ENCODE assay signal across 15 cellular contexts in genomic region chr3:11457126-11457525, GRCh38.
"Had no signal": no experiment of that assay in that cellular context is flagged by ENCODE, and none has a peak within 500 bp of the region (broad histone marks: within the 10 kb centered on the region; RNA-seq: fewer than 3 reads in every experiment).

No MANE protein-coding gene starts in this region.

- H3K4me1 Mint-ChIP-seq: activated CD4-positive, alpha-beta T cell treated with anti-CD3 and anti-CD28 coated beads, Interleukin-2, amount 10 ng/mL, durations not matched to agents 7 days and 5 days had no signal

- H3K27me3 Mint-ChIP-seq: activated CD4-positive, alpha-beta T cell treated with anti-CD3 and anti-CD28 coated beads, Interleukin-2, amount 10 ng/mL, durations not matched to agents 7 days and 5 days; activated T-helper 17 cell treated with anti-CD3 and anti-CD28 coated beads, Interleukin-2, amount 50 U/mL, for 72 hours had no signal

- DNase-seq: activated CD4-positive, alpha-beta T cell treated with anti-CD3 and anti-CD28 coated beads, Interleukin-2, amount 10 ng/mL, durations not matched to agents 7 days and 5 days; activated CD4-positive, CD25-positive, alpha-beta regulatory T cell; activated CD8-positive, alpha-beta memory T cell treated with anti-CD3 and anti-CD28 coated beads for 24 hours; activated naive CD4-positive, alpha-beta T cell treated with anti-CD3 and anti-CD28 coated beads, Interleukin-2, amount 50 U/mL, for 16 hours; body of pancreas; endodermal cell; erythroblast; hypothalamus; stomach; thyroid gland; uterus had no signal

- H3K4me1 ChIP-seq: body of pancreas, thyroid gland, uterus had no signal

- H3K9me3 Mint-ChIP-seq: activated CD4-positive, alpha-beta T cell treated with anti-CD3 and anti-CD28 coated beads, Interleukin-2, amount 10 ng/mL, durations not matched to agents 7 days and 5 days; activated T-helper 17 cell treated with anti-CD3 and anti-CD28 coated beads, Interleukin-2, amount 50 U/mL, for 72 hours; endodermal cell; T-helper 1 cell treated with Interleukin-12 subunit alpha and Interleukin-12 subunit beta and Interleukin-4 antibody, amounts not matched to agents 30 μg/mL and 1 μg/mL, for 36 hours had no signal

- H3K27me3 ChIP-seq: adrenal gland, body of pancreas, stomach, thyroid gland, uterus had no signal

- H3K9me3 ChIP-seq: adrenal gland, body of pancreas, stomach, thyroid gland, uterus had no signal

- H3K36me3 ChIP-seq: adrenal gland, stomach, thyroid gland, uterus had no signal

- H3K4me3 Mint-ChIP-seq: activated CD4-positive, alpha-beta T cell treated with anti-CD3 and anti-CD28 coated beads, Interleukin-2, amount 10 ng/mL, durations not matched to agents 7 days and 5 days; activated T-helper 17 cell treated with anti-CD3 and anti-CD28 coated beads, Interleukin-2, amount 50 U/mL, for 72 hours; endodermal cell; T-helper 1 cell treated with Interleukin-12 subunit alpha and Interleukin-12 subunit beta and Interleukin-4 antibody, amounts not matched to agents 30 μg/mL and 1 μg/mL, for 36 hours had no signal

- H3K4me3 ChIP-seq: adrenal gland, body of pancreas, lung, stomach, thyroid gland, uterus had no signal

- H3K27ac Mint-ChIP-seq: activated CD4-positive, alpha-beta T cell treated with anti-CD3 and anti-CD28 coated beads, Interleukin-2, amount 10 ng/mL, durations not matched to agents 7 days and 5 days; activated T-helper 17 cell treated with anti-CD3 and anti-CD28 coated beads, Interleukin-2, amount 50 U/mL, for 72 hours; endodermal cell; T-helper 1 cell treated with Interleukin-12 subunit alpha and Interleukin-12 subunit beta and Interleukin-4 antibody, amounts not matched to agents 30 μg/mL and 1 μg/mL, for 36 hours had no signal

- H3K27ac ChIP-seq: adrenal gland, body of pancreas, stomach, thyroid gland, uterus had no signal
